In genomic region chr2:169822036-169822435, GRCh38 we compare ENCODE assay signal across 21 cellular contexts. TPM values are rescaled to one million over a fixed set of nuclear protein-coding genes. Genes with fewer than 3 reads are reported as not detected.
DNase-seq lines count a peak whose midpoint lies in the region; ATAC-seq, FAIRE-seq and TF ChIP-seq lines count a peak whose summit lies in the region.
"Had no signal": no experiment of that assay in that cellular context is flagged by ENCODE, and none has a peak within 500 bp of the region (broad histone marks: within the 10 kb centered on the region; RNA-seq: fewer than 3 reads in every experiment).

No MANE protein-coding gene starts in this region.

- H3K9me2 ChIP-seq in SK-N-SH, result no peaks in the 10 kb centered on the region

- BruUV-seq in endothelial cell of umbilical vein (replicated peaks; lab: Mats Ljungman, UMichigan), result no TSS peak

- no peaks in the 10 kb centered on the region; the same call in 1 of the 2 replicates for H4K20me1 ChIP-seq in SK-N-SH (ENCODE audit: insufficient read depth)
- no peaks in the 10 kb centered on the region for H4K20me1 ChIP-seq in endothelial cell of umbilical vein (replicated peaks; ENCODE audit: control insufficient read depth, extremely low read depth, insufficient read depth, low read length)

- H3K4me3 Mint-ChIP-seq in activated naive CD8-positive, alpha-beta T cell, result peak overlapping the region; percentile 59
- H3K4me3 Mint-ChIP-seq in activated naive CD8-positive, alpha-beta T cell treated with anti-CD3 and anti-CD28 coated beads for 36 hours, result no peak overlapping the region

- H3K27me3 ChIP-seq in SK-N-SH (ENCODE audit: insufficient read depth), result no peaks in the 10 kb centered on the region
- no peaks in the 10 kb centered on the region for H3K27me3 ChIP-seq in endothelial cell of umbilical vein (ENCODE audit: control insufficient read depth in 2 of 2, insufficient read depth in 2 of 2, low read length in 2 of 2)
- no peaks in the 10 kb centered on the region for H3K27me3 ChIP-seq in thoracic aorta (replicated peaks; ENCODE audit: insufficient read depth)
- H3K27me3 ChIP-seq in tibial nerve, result no peaks in the 10 kb centered on the region
- H3K27me3 ChIP-seq: BE2C, brain microvascular endothelial cell, colonic mucosa, ovary, right atrium auricular region, upper lobe of left lung had no signal

- peaks cover 2% of the 10 kb centered on the region; the same call in 1 of the 2 replicates for H3K9me3 ChIP-seq in SK-N-SH
- H3K9me3 ChIP-seq in endothelial cell of umbilical vein (replicated peaks; ENCODE audit: control insufficient read depth, insufficient read depth, low read length), result no peaks in the 10 kb centered on the region
- no peaks in the 10 kb centered on the region for H3K9me3 ChIP-seq in thoracic aorta
- peaks cover 0 to 6% (median 0%) of the 10 kb centered on the region in 4 donors for H3K9me3 ChIP-seq in tibial nerve
- H3K9me3 ChIP-seq: BE2C, colonic mucosa, ovary, right atrium auricular region, upper lobe of left lung had no signal

- no peak for ATAC-seq in thoracic aorta (ENCODE audit: insufficient number of reproducible peaks, low FRiP score, low read depth)

- H2AFZ ChIP-seq in SK-N-SH (ENCODE audit: low read depth), result no peak overlapping the region
- H2AFZ ChIP-seq in endothelial cell of umbilical vein (ENCODE audit: low read depth, low read length), result no peak overlapping the region

- H3K27ac Mint-ChIP-seq in activated naive CD8-positive, alpha-beta T cell, result peak overlapping the region; percentile 66
- H3K27ac Mint-ChIP-seq in activated naive CD8-positive, alpha-beta T cell treated with anti-CD3 and anti-CD28 coated beads for 36 hours, result no peak overlapping the region

- H3K36me3 ChIP-seq in SK-N-SH (replicated peaks in 1 of 2; ENCODE audit: control insufficient read depth in 1 of 2, insufficient read depth in 2 of 2, low read length in 1 of 2) (peaks cover 21 to 29% of the 10 kb centered on the region in 2 experiments), endothelial cell of umbilical vein (ENCODE audit: control insufficient read depth in 2 of 2, extremely low read depth in 1 of 2, insufficient read depth in 2 of 2, low read length in 2 of 2) (peaks cover 0 to 3% of the 10 kb centered on the region in 2 experiments), thoracic aorta (peaks cover 5% of the 10 kb centered on the region), tibial nerve (peaks cover 0 to 39% (median 0%) of the 10 kb centered on the region in 3 donors)
- H3K36me3 ChIP-seq: colonic mucosa, ovary had no signal

- H3K27me3 Mint-ChIP-seq in activated naive CD8-positive, alpha-beta T cell, result no peaks in the 10 kb centered on the region
- no peaks in the 10 kb centered on the region for H3K27me3 Mint-ChIP-seq in activated naive CD8-positive, alpha-beta T cell treated with anti-CD3 and anti-CD28 coated beads for 36 hours
- H3K27me3 Mint-ChIP-seq: naive B cell had no signal

- H3F3A ChIP-seq in SK-N-SH (replicated peaks; ENCODE audit: insufficient read depth), result peaks cover 22% of the 10 kb centered on the region

- TF ChIP-seq CTCF in SK-N-SH (IDR thresholded peaks at IDR 0.05) (no peak), endothelial cell of umbilical vein (IDR thresholded peaks at IDR 0.05; ENCODE audit: extremely low read depth in 1 of 2, insufficient read depth in 1 of 2, low read depth in 1 of 2, low read length in 2 of 2) (no peak), thoracic aorta (IDR thresholded peaks at IDR 0.05) (no peak), tibial nerve (IDR thresholded peaks at IDR 0.05) (no peak)

- DNase-seq in activated naive CD8-positive, alpha-beta T cell treated with anti-CD3 and anti-CD28 coated beads for 36 hours, result no peak
- no peak for DNase-seq in SK-N-SH
- DNase-seq in endothelial cell of umbilical vein (ENCODE audit: low read depth, low spot score), result no peak
- DNase-seq in thoracic aorta (ENCODE audit: low spot score), result no peak
- no peak for DNase-seq in erythroblast (lab: John Stamatoyannopoulos, UW)
- DNase-seq in tibial nerve (ENCODE audit: low spot score in 2 of 2), result no peak
- no peak for DNase-seq in central memory CD4-positive, alpha-beta T cell
- DNase-seq: activated CD4-positive, alpha-beta T cell treated with anti-CD3 and anti-CD28 coated beads for 1 hour; BE2C; brain microvascular endothelial cell; colonic mucosa; mesendoderm; naive B cell; NCI-H2081 treated with DMSO at 0.1 percent for 48 hours; NCI-H524; ovary; T1000; upper lobe of left lung had no signal

- CTCF ChIA-PET in SK-N-SH (lab: Yijun Ruan, JAX) (interaction anchor here (1.5 kb wide), 1 partner anchor 111 kb away, joined by 3 read pairs; no protein-coding TSS in a partner anchor), endothelial cell of umbilical vein (lab: Charles Lee) (interaction anchor here (0.9 kb wide), 1 partner anchor 10 kb away, joined by 3 read pairs; no protein-coding TSS in a partner anchor)

- peak overlapping the region; percentile 72 for H3K4me2 ChIP-seq in SK-N-SH
- H3K4me2 ChIP-seq in endothelial cell of umbilical vein (ENCODE audit: insufficient read depth, low read length), result peak overlapping the region; percentile 38

- TF ChIP-seq RAD21 in SK-N-SH (IDR thresholded peaks at IDR 0.05; ENCODE audit: low read length), result no peak

- H3K9me1 ChIP-seq in endothelial cell of umbilical vein (replicated peaks; ENCODE audit: control insufficient read depth, extremely low read depth, insufficient read depth, low read length), result no peaks in the 10 kb centered on the region

- H3K27ac ChIP-seq in SK-N-SH (ENCODE audit: low read depth in 2 of 2, low read length in 1 of 2), result no peak overlapping the region
- H3K27ac ChIP-seq in endothelial cell of umbilical vein (ENCODE audit: insufficient read depth, low read depth, low read length), result no peak overlapping the region
- H3K27ac ChIP-seq in thoracic aorta, result peak overlapping the region; percentile 40 to 82
- no peak overlapping the region for H3K27ac ChIP-seq in tibial nerve
- H3K27ac ChIP-seq: brain microvascular endothelial cell, colonic mucosa, ovary, right atrium auricular region, upper lobe of left lung had no signal

- 69% methylated on average over 3 of the region's 3 CpGs for WGBS in SK-N-SH (ENCODE audit: low lambda C conversion rate)
- WGBS in tibial nerve, 2 donors, result 56 to 60% methylated on average over 3 of the region's 3 CpGs

- dilution Hi-C loops in endothelial cell of umbilical vein (cut with MboI; ENCODE audit: extremely low pct_ligation_motif_present, low sequenced_read_pairs), result no loop called here

- peaks cover 42% of the 10 kb centered on the region for H3K4me1 Mint-ChIP-seq in activated naive CD8-positive, alpha-beta T cell (ENCODE audit: low read depth)
- H3K4me1 Mint-ChIP-seq in activated naive CD8-positive, alpha-beta T cell treated with anti-CD3 and anti-CD28 coated beads for 36 hours, result peaks cover 54% of the 10 kb centered on the region

- H3K79me2 ChIP-seq in SK-N-SH (ENCODE audit: insufficient read depth) (peaks cover 71% of the 10 kb centered on the region), endothelial cell of umbilical vein (ENCODE audit: control insufficient read depth, insufficient read depth, low read length) (peaks cover 29% of the 10 kb centered on the region)

- intact Hi-C loops in endothelial cell of umbilical vein (cut with micrococcal nuclease), result no loop called here

- H3K36me3 Mint-ChIP-seq in activated naive CD8-positive, alpha-beta T cell, result peaks cover 14% of the 10 kb centered on the region
- peaks cover 44% of the 10 kb centered on the region for H3K36me3 Mint-ChIP-seq in activated naive CD8-positive, alpha-beta T cell treated with anti-CD3 and anti-CD28 coated beads for 36 hours

- H3K9ac ChIP-seq in SK-N-SH (no peak overlapping the region), endothelial cell of umbilical vein (replicated peaks; ENCODE audit: extremely low read depth, insufficient read depth, low read length) (no peak overlapping the region)

- no peak overlapping the region for H3K4me3 ChIP-seq in SK-N-SH (ENCODE audit: low read depth in 2 of 2, low read length in 1 of 2)
- H3K4me3 ChIP-seq in endothelial cell of umbilical vein (replicated peaks in 1 of 3; ENCODE audit: insufficient read depth in 1 of 3, low read depth in 1 of 3, low read length in 3 of 3), result no peak overlapping the region
- peak overlapping the region; percentile 86 for H3K4me3 ChIP-seq in thoracic aorta
- H3K4me3 ChIP-seq in tibial nerve, result no peak overlapping the region
- H3K4me3 ChIP-seq: colonic mucosa, ovary, right atrium auricular region, upper lobe of left lung had no signal

- TF ChIP-seq EP300 in SK-N-SH (IDR thresholded peaks at IDR 0.05; ENCODE audit: borderline replicate concordance in 1 of 2, low read depth in 1 of 2, low read length in 1 of 2), result no peak
- TF ChIP-seq EP300 in tibial nerve (IDR thresholded peaks at IDR 0.05), result no peak

- FAIRE-seq in endothelial cell of umbilical vein (lab: Jason Lieb, UNC), result no peak
- FAIRE-seq: A204.1 had no signal

- POLR2A ChIA-PET in SK-N-SH (lab: Yijun Ruan, JAX) (no interaction called here), endothelial cell of umbilical vein (lab: Charles Lee) (no interaction called here)

- TF ChIP-seq POLR2A in endothelial cell of umbilical vein (IDR thresholded peaks at IDR 0.05; ENCODE audit: low read depth, low read length), result no peak
- no peak for TF ChIP-seq POLR2A in erythroblast (IDR thresholded peaks at IDR 0.05; ENCODE audit: low read length)
- TF ChIP-seq POLR2A in tibial nerve (IDR thresholded peaks at IDR 0.05), result no peak

- H3K4me1 ChIP-seq in SK-N-SH (ENCODE audit: control insufficient read depth in 1 of 2, insufficient read depth in 2 of 2, low read depth in 1 of 2, low read length in 1 of 2) (peaks cover 11 to 24% of the 10 kb centered on the region in 2 experiments; a peak in 3 of 4 replicates), endothelial cell of umbilical vein (ENCODE audit: control insufficient read depth, extremely low read depth, insufficient read depth, low read length) (peaks cover 23% of the 10 kb centered on the region), thoracic aorta (ENCODE audit: control insufficient read depth in 1 of 2, low read depth in 2 of 2) (peaks cover 21 to 52% of the 10 kb centered on the region in 2 donors), tibial nerve (peaks cover 0 to 41% (median 17%) of the 10 kb centered on the region in 4 donors)
- H3K4me1 ChIP-seq: BE2C had no signal

- no peaks in the 10 kb centered on the region for H3K9me3 Mint-ChIP-seq in activated naive CD8-positive, alpha-beta T cell (ENCODE audit: low read depth)
- peaks cover 5% of the 10 kb centered on the region for H3K9me3 Mint-ChIP-seq in activated naive CD8-positive, alpha-beta T cell treated with anti-CD3 and anti-CD28 coated beads for 36 hours

RNA-seq across cellular contexts. Expression of gene METTL5, which starts 2.7 kb away (rescaled TPM):
- 100 to 1,000 TPM; 115 TPM for total RNA-seq in activated naive CD8-positive, alpha-beta T cell treated with anti-CD3 and anti-CD28 coated beads for 36 hours
- 40.7 and 51.3 TPM in 2 replicates for polyA plus RNA-seq in SK-N-SH (2012; rRNA removed)
- 66.5 and 87.1 TPM in 2 replicates for polyA plus RNA-seq in SK-N-SH (2012; cell fraction: cytosol; rRNA removed)
- 14.7 and 17.8 TPM in 2 replicates for polyA plus RNA-seq in SK-N-SH (2012; cell fraction: nucleus; rRNA removed)
- total RNA-seq in endothelial cell of umbilical vein, result 50.4 and 52.0 TPM in 2 replicates
- polyA plus RNA-seq in endothelial cell of umbilical vein, result 18.4 and 27.0 TPM in 2 replicates
- 30.1 and 31.9 TPM in 2 replicates for polyA plus RNA-seq in endothelial cell of umbilical vein (2011; cell fraction: cytosol; rRNA removed)
- 9.4 and 13.7 TPM in 2 replicates for polyA plus RNA-seq in endothelial cell of umbilical vein (2011; cell fraction: nucleus; rRNA removed)
- 77.5 and 94.6 TPM in 2 replicates for polyA plus RNA-seq in endothelial cell of umbilical vein (2012)
- polyA minus RNA-seq in endothelial cell of umbilical vein, result 10.7 and 14.6 TPM in 2 replicates
- 8.9 TPM for polyA minus RNA-seq in endothelial cell of umbilical vein (2011; cell fraction: cytosol; rRNA and poly(A)+ RNA removed)
- 5.1 and 6.7 TPM in 2 replicates for polyA minus RNA-seq in endothelial cell of umbilical vein (2011; cell fraction: nucleus; rRNA and poly(A)+ RNA removed)
- 10 to 100 TPM; 25.3 to 73.5 TPM for total RNA-seq in thoracic aorta
- 10 to 100 TPM; 41.0 to 83.5 (median 47.2) TPM for total RNA-seq in tibial nerve

RNA-seq across cellular contexts. Expression of gene UBR3, which starts 5.2 kb away (rescaled TPM):
- 10 to 100 TPM; 15.1 to 17.7 TPM for total RNA-seq in activated naive CD8-positive, alpha-beta T cell treated with anti-CD3 and anti-CD28 coated beads for 36 hours
- polyA plus RNA-seq in SK-N-SH (2012; rRNA removed) (5.2 and 6.7 TPM in 2 replicates), endothelial cell of umbilical vein (3.8 and 5.3 TPM in 2 replicates)
- polyA plus RNA-seq in SK-N-SH (2012; cell fraction: cytosol; rRNA removed), result 6.9 TPM in 2 replicates
- 7.2 and 15.6 TPM in 2 replicates for polyA plus RNA-seq in SK-N-SH (2012; cell fraction: nucleus; rRNA removed)
- total RNA-seq in endothelial cell of umbilical vein (27.5 and 27.7 TPM in 2 replicates), thoracic aorta (10 to 100 TPM; 62.1 to 98.6 TPM), tibial nerve (100 to 1,000 TPM in 1 of 4 donors, 10 to 100 TPM in 3; 87.4 to 101 (median 97.3) TPM)
- polyA plus RNA-seq in endothelial cell of umbilical vein (2011; cell fraction: cytosol; rRNA removed), result 6.1 and 6.9 TPM in 2 replicates
- 22.2 and 28.2 TPM in 2 replicates for polyA plus RNA-seq in endothelial cell of umbilical vein (2011; cell fraction: nucleus; rRNA removed)
- polyA plus RNA-seq in endothelial cell of umbilical vein (2012), result 13.8 and 20.4 TPM in 2 replicates
- polyA minus RNA-seq in endothelial cell of umbilical vein, result 28.4 and 29.2 TPM in 2 replicates
- 12.2 TPM for polyA minus RNA-seq in endothelial cell of umbilical vein (2011; cell fraction: cytosol; rRNA and poly(A)+ RNA removed)
- polyA minus RNA-seq in endothelial cell of umbilical vein (2011; cell fraction: nucleus; rRNA and poly(A)+ RNA removed), result 92.1 and 134 TPM in 2 replicates

RNA-seq across cellular contexts. Expression of gene SSB, which starts 23.4 kb away (rescaled TPM):
- 100 to 1,000 TPM; 122 to 124 TPM for total RNA-seq in activated naive CD8-positive, alpha-beta T cell treated with anti-CD3 and anti-CD28 coated beads for 36 hours
- polyA plus RNA-seq in SK-N-SH (2012; rRNA removed) (60.8 and 80.3 TPM in 2 replicates), endothelial cell of umbilical vein (18.5 and 36.1 TPM in 2 replicates)
- 95.3 and 140 TPM in 2 replicates for polyA plus RNA-seq in SK-N-SH (2012; cell fraction: cytosol; rRNA removed)
- polyA plus RNA-seq in SK-N-SH (2012; cell fraction: nucleus; rRNA removed), result 28.0 and 58.2 TPM in 2 replicates
- total RNA-seq in endothelial cell of umbilical vein (124 and 125 TPM in 2 replicates), thoracic aorta (100 to 1,000 TPM in 1 of 2 donors, 10 to 100 TPM in 1; 65.9 to 335 TPM), tibial nerve (10 to 100 TPM; 53.9 to 79.2 (median 63.2) TPM)
- polyA plus RNA-seq in endothelial cell of umbilical vein (2011; cell fraction: cytosol; rRNA removed), result 60.1 and 68.5 TPM in 2 replicates
- 56.0 and 96.7 TPM in 2 replicates for polyA plus RNA-seq in endothelial cell of umbilical vein (2011; cell fraction: nucleus; rRNA removed)
- polyA plus RNA-seq in endothelial cell of umbilical vein (2012), result 142 and 198 TPM in 2 replicates
- polyA minus RNA-seq in endothelial cell of umbilical vein, result 26.7 and 30.5 TPM in 2 replicates
- 22.7 TPM for polyA minus RNA-seq in endothelial cell of umbilical vein (2011; cell fraction: cytosol; rRNA and poly(A)+ RNA removed)
- 21.8 and 26.9 TPM in 2 replicates for polyA minus RNA-seq in endothelial cell of umbilical vein (2011; cell fraction: nucleus; rRNA and poly(A)+ RNA removed)

Comparison
In these comparisons a context has a peak if more than half of its experiments do, and no peak if none do; other contexts are left out.
1. H3K27ac ChIP-seq: peak in thoracic aorta (2 of 2); none in SK-N-SH (0 of 2), endothelial cell of umbilical vein (single experiment) and tibial nerve (0 of 4).